In the genomic region with DNA sequence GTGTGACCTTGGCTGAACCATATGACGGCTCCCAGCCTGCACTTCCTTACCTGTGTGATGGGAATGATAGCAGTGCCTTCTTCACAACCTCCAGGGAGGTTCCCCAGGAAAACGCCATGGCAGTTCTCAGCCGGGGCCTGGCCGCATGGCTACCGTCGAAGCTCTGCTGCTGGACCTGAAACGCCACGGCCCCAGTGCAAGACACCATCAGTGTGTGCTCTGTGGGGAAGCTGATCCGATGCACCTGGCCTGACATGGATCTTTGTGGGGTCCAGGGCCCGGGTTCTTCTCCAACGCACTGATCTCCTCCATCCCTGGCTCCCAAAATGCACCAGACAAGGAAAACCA, we compare ENCODE assay signal across 21 cellular contexts. TPM values are rescaled to one million over a fixed set of nuclear protein-coding genes. Genes with fewer than 3 reads are reported as not detected.
"Had no signal": no experiment of that assay in that cellular context is flagged by ENCODE, and none has a peak within 500 bp of the region (broad histone marks: within the 10 kb centered on the region; RNA-seq: fewer than 3 reads in every experiment).

No MANE protein-coding gene starts in this region.

- ATAC-seq: effector memory CD8-positive, alpha-beta T cell; left ventricle myocardium superior; lower lobe of right lung; natural killer cell; right lobe of liver; stimulated activated naive B cell treated with anti-CD40 and anti-IgM and Interleukin-4, amounts not matched to agents 10 μg/mL and 1 μg/mL and 100 μg/mL, for 72 hours had no signal

- H3K9ac ChIP-seq: parathyroid adenoma had no signal

- H3K27ac Mint-ChIP-seq: effector memory CD8-positive, alpha-beta T cell; natural killer cell; progenitor cell of endocrine pancreas; stimulated activated naive B cell treated with anti-CD40 and anti-IgM and Interleukin-4, amounts not matched to agents 10 μg/mL and 1 μg/mL and 100 μg/mL, for 72 hours; stimulated activated naive CD8-positive, alpha-beta T cell treated with anti-CD3 and anti-CD28 coated beads, Interleukin-15, Interleukin-2, amounts not matched to agents 100 ng/mL and 50 ng/mL, for 24 hours had no signal

- H3K4me1 ChIP-seq: lower lobe of right lung, parathyroid adenoma, right lobe of liver had no signal

- FAIRE-seq: endometrium, frontal cortex, keratinocyte, small intestine, urothelium cell line had no signal

- H3K27me3 ChIP-seq: right lobe of liver, tibial nerve, upper lobe of left lung had no signal

- H3K36me3 ChIP-seq: lower lobe of right lung, right lobe of liver, thoracic aorta, tibial nerve, upper lobe of left lung had no signal

- H3K9me3 Mint-ChIP-seq: effector memory CD8-positive, alpha-beta T cell; natural killer cell; stimulated activated naive B cell treated with anti-CD40 and anti-IgM and Interleukin-4, amounts not matched to agents 10 μg/mL and 1 μg/mL and 100 μg/mL, for 72 hours; stimulated activated naive CD8-positive, alpha-beta T cell treated with anti-CD3 and anti-CD28 coated beads, Interleukin-15, Interleukin-2, amounts not matched to agents 100 ng/mL and 50 ng/mL, for 24 hours had no signal

- H3K4me3 Mint-ChIP-seq: effector memory CD8-positive, alpha-beta T cell; natural killer cell; stimulated activated naive B cell treated with anti-CD40 and anti-IgM and Interleukin-4, amounts not matched to agents 10 μg/mL and 1 μg/mL and 100 μg/mL, for 72 hours; stimulated activated naive CD8-positive, alpha-beta T cell treated with anti-CD3 and anti-CD28 coated beads, Interleukin-15, Interleukin-2, amounts not matched to agents 100 ng/mL and 50 ng/mL, for 24 hours had no signal

- H3K27me3 Mint-ChIP-seq: stimulated activated naive CD8-positive, alpha-beta T cell treated with anti-CD3 and anti-CD28 coated beads, Interleukin-15, Interleukin-2, amounts not matched to agents 100 ng/mL and 50 ng/mL, for 24 hours had no signal

- H2AFZ ChIP-seq: parathyroid adenoma had no signal

- H3K79me2 ChIP-seq: parathyroid adenoma had no signal

- DNase-seq: cortex of kidney; effector memory CD8-positive, alpha-beta T cell; lower lobe of right lung; natural killer cell; occipital lobe; right lobe of liver; small intestine; stimulated activated CD4-positive, alpha-beta T cell treated with anti-CD3 and anti-CD28 coated beads, Interleukin-15, amount 100 ng/mL, for 24 hours; stimulated activated CD4-positive, alpha-beta T cell treated with anti-CD3 and anti-CD28 coated beads, Interleukin-2, amount 100 ng/mL, for 48 hours; stimulated activated naive B cell treated with anti-CD40 and anti-IgM and Interleukin-4, amounts not matched to agents 10 μg/mL and 1 μg/mL and 100 μg/mL, for 72 hours had no signal

- H3K4me3 ChIP-seq: lower lobe of right lung, right lobe of liver, thoracic aorta, tibial nerve, upper lobe of left lung had no signal

- H3K36me3 Mint-ChIP-seq: natural killer cell; stimulated activated naive B cell treated with anti-CD40 and anti-IgM and Interleukin-4, amounts not matched to agents 10 μg/mL and 1 μg/mL and 100 μg/mL, for 72 hours had no signal

- H3K9me3 ChIP-seq: lower lobe of right lung, right lobe of liver, thoracic aorta, upper lobe of left lung had no signal

- H3K27ac ChIP-seq: lower lobe of right lung, parathyroid adenoma, right lobe of liver, thoracic aorta, tibial nerve, upper lobe of left lung had no signal

RNA-seq across cellular contexts. Expression of gene ZNF469, which starts 54.5 kb away (rescaled TPM):
- polyA plus RNA-seq: keratinocyte had no signal
